In the genomic region with DNA sequence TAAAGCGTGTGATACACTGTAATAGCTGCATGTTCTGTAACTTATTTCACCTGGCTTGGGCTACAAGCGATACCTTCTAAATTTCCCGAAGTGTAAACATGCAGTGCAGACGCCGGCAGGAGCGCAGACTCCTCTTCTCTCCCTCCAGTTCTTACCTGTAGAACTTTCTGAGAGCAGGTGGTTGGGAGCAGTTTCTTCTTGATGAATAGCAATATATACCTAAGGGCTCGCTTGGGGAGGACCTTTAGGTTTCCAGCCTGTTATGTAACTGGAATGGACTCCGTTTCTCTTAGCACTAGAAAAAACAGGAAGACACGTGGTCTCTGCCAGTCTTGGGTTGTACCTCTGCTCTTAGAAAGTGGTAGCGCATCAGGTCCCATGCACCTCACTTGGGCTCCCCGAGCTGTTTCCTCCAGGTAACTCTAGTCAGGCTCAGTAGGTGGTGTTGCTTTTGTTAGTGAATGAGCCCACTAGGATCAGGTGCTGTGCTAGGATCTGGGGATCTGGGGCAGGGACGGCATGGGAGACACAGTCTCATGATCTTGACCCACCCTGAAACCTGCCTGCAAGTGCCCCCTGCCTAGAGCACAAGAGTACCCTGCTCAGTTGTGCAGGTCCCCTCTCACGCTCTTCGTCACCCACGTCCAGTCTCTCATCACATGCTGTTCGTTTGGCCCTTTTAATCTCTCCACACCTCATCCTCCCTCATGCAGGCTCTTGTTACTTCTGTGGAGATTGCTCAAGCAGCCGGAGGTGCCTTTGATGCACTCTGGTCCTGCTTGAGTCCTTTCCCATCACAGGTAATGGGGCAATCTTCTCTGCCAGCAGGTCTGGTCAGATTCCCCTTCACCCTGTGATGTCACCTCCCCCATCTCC, we compare ENCODE assay signal across 8 cellular contexts. TPM values are rescaled to one million over a fixed set of nuclear protein-coding genes. Genes with fewer than 3 reads are reported as not detected.
A peak's percentile ranks its signal among the peaks of the same experiment; 100 is the strongest.
DNase-seq lines count a peak whose midpoint lies in the region; ATAC-seq and TF ChIP-seq lines count a peak whose summit lies in the region.

No MANE protein-coding gene starts in this region.

- no peak overlapping the region for H2AFZ ChIP-seq in KMS-11 (ENCODE audit: low read depth)

- H4K20me1 ChIP-seq in KMS-11 (ENCODE audit: insufficient read depth), result peaks cover 24% of the 10 kb centered on the region

- H3K4me1 ChIP-seq in KMS-11 (ENCODE audit: low read depth, poor library complexity, severe bottlenecking), result peaks cover 64% of the 10 kb centered on the region

- ATAC-seq in GM18519 (IDR thresholded peaks at IDR 0.05; ENCODE audit: low FRiP score, unreplicated experiment), result no peak

- TF ChIP-seq CTCF in KMS-11 (conservative IDR thresholded peaks at IDR 0.05; ENCODE audit: low read depth, low read length) (no peak), astrocyte of the cerebellum (IDR thresholded peaks at IDR 0.05; ENCODE audit: low read depth, low read length, missing control alignments) (no peak)

- peaks cover 63% of the 10 kb centered on the region for H3K79me2 ChIP-seq in KMS-11 (ENCODE audit: insufficient read depth, low read depth)

- peak overlapping the region; percentile 80 for H3K4me2 ChIP-seq in KMS-11

- no peaks in the 10 kb centered on the region for H3K36me3 ChIP-seq in KMS-11 (ENCODE audit: insufficient read depth)

- H3K27ac ChIP-seq in KMS-11, result no peak overlapping the region

- no peak overlapping the region for H3K9ac ChIP-seq in KMS-11

- H3K4me3 ChIP-seq in KMS-11 (IDR thresholded peaks at IDR 0.05; ENCODE audit: insufficient read depth, low read depth, low read length) (no peak overlapping the region), astrocyte of the cerebellum (ENCODE audit: low read depth, low read length) (peak overlapping the region; percentile 65)

- H3K27me3 ChIP-seq in KMS-11 (ENCODE audit: insufficient read depth, low read depth), result no peaks in the 10 kb centered on the region

- in situ Hi-C loops in astrocyte of the cerebellum (cut with HindIII; ENCODE audit: low sequenced_read_pairs), result no loop called here

- DNase-seq in AML-193 (lab: John Stamatoyannopoulos, UW) (peak; percentile 41 to 48), astrocyte of the cerebellum (ENCODE audit: low read depth) (no peak), mucosa of gallbladder (ENCODE audit: low spot score) (peak; percentile 10), NCI-H2171 (lab: John Stamatoyannopoulos, UW) (no peak), D341Med (ENCODE audit: low spot score) (no peak), midbrain (lab: John Stamatoyannopoulos, UW) (no peak)

RNA-seq across cellular contexts. Expression of a gene that starts 2.8 kb away (rescaled TPM):
- total RNA-seq in mucosa of gallbladder, result 19.8 TPM

Comparison
In these comparisons a context has a peak if more than half of its experiments do, and no peak if none do; other contexts are left out.
1. DNase-seq: peak in AML-193 (2 of 2) and mucosa of gallbladder (single experiment); none in astrocyte of the cerebellum (single experiment), NCI-H2171 (single experiment), D341Med (single experiment) and midbrain (single experiment).